1 cellular context compared by ENCODE assay signal in genomic region chr6:155212616-155213380, GRCh38.
TF ChIP-seq lines count a peak whose summit lies in the region.

No MANE protein-coding gene starts in this region.

TF ChIP-seq in HepG2, 621 proteins besides CTCF, POLR2A, EP300 and RAD21:
- no peak for TF ChIP-seq SMC3 (IDR thresholded peaks at IDR 0.05; ENCODE audit: low read length)
- TF ChIP-seq, protein P1, sequence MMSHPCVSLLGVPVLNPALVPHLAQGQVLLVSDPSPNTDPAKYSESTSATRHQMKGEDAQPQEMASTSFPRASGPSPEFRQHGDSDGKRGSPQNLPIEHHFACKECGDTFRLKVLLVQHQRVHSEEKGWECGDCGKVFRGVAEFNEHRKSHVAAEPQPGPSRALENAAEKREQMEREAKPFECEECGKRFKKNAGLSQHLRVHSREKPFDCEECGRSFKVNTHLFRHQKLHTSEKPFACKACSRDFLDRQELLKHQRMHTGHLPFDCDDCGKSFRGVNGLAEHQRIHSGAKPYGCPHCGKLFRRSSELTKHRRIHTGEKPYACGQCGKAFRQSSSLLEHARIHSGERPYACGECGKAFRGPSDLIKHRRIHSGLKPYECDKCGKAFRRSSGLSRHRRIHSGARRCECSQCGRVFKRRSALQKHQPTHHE (CRISPR knock-in tag; IDR thresholded peaks at IDR 0.05; ENCODE audit: borderline replicate concordance), result no peak
